In the genomic region with DNA sequence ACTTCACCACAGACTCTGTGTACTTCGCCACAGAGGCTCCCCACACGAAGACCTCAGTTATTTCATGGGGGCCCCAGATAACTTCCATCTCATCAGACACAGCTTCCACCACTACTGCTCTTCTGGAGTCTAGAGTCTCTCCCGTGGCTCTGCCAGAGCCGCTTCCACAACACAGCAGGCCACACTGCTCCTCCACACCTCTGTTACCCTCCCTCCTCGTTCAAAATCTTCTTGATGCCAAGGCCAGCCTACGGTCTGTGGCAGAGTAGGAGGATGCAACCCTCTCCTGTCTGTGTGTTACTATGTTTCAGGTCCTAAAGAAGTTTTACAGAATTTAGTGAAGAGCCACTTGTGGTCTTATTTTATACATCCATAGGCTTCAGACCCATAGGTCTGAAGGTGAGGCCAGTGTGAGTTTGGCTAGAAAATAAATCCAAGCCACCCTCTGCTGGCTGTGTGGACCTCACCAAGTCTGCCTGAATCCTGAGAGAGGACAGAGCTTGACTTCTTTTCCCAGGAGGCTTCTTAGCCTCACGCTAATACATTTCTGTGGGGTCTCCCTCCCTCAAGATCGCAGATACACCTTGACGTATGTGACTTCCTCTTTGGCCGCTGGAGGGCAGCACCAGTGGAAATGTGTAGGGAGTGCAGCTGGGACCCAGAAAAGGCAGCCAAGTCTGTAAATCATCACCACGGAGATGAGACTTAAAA, we compare ENCODE assay signal across 8 cellular contexts.
DNase-seq lines count a peak whose midpoint lies in the region; ATAC-seq and TF ChIP-seq lines count a peak whose summit lies in the region.

No MANE protein-coding gene starts in this region.

- H3K9me3 ChIP-seq in right lobe of liver: no peaks in the 10 kb centered on the region

- no peaks in the 10 kb centered on the region for H3K27me3 ChIP-seq in right lobe of liver

- no peak overlapping the region for H3K4me3 ChIP-seq in right lobe of liver

- peak in 3 of 4 donors; percentile 33 to 51 (median 38) for TF ChIP-seq CTCF in right lobe of liver (IDR thresholded peaks at IDR 0.05)

- no peak for TF ChIP-seq POLR2A in right lobe of liver (IDR thresholded peaks at IDR 0.05)

- peak; percentile 91 for ATAC-seq in GM18873 (IDR thresholded peaks at IDR 0.05; ENCODE audit: low FRiP score, unreplicated experiment)
- peak; percentile 97 for ATAC-seq in HG03025 (IDR thresholded peaks at IDR 0.05; ENCODE audit: low FRiP score, unreplicated experiment)
- ATAC-seq in right lobe of liver: peak; percentile 51 to 62 (median 58)

- no peak overlapping the region for H3K27ac ChIP-seq in right lobe of liver

- no peaks in the 10 kb centered on the region for H3K4me1 ChIP-seq in right lobe of liver

- WGBS in right lobe of liver (ENCODE audit: insufficient coverage, low coverage, low lambda C conversion rate, missing lambda C conversion rate): 32% methylated on average over 11 of the region's 11 CpGs

- DNase-seq in DMS 273 (lab: John Stamatoyannopoulos, UW; ENCODE audit: unreplicated experiment): peak; percentile 85
- DNase-seq in NCI-H69 (lab: John Stamatoyannopoulos, UW): peak; percentile 77
- DNase-seq in amniotic stem cell (lab: John Stamatoyannopoulos, UW): peak; percentile 1
- peak in 2 of 3 donors; percentile 27 to 47 for DNase-seq in right lobe of liver
- DNase-seq in occipital lobe (lab: John Stamatoyannopoulos, UW): no peak
- no peak for DNase-seq in NOMO-1 treated with dmso at 0.1 percent for 144 hours (lab: John Stamatoyannopoulos, UW; ENCODE audit: unreplicated experiment)

- intact Hi-C loops in right lobe of liver (cut with DNase I): no loop called here

- H3K36me3 ChIP-seq in right lobe of liver: no peaks in the 10 kb centered on the region

Comparison
In these comparisons a context has a peak if more than half of its experiments do, and no peak if none do; other contexts are left out.
1. DNase-seq: peak in DMS 273 (single experiment), NCI-H69 (single experiment), amniotic stem cell (single experiment) and right lobe of liver (2 of 3); none in occipital lobe (single experiment) and NOMO-1 treated with dmso at 0.1 percent for 144 hours (single experiment).
2. Peak in every context shown above with its lines, with median percentiles within 50 percentile points of each other: ATAC-seq.